In the genomic region with DNA sequence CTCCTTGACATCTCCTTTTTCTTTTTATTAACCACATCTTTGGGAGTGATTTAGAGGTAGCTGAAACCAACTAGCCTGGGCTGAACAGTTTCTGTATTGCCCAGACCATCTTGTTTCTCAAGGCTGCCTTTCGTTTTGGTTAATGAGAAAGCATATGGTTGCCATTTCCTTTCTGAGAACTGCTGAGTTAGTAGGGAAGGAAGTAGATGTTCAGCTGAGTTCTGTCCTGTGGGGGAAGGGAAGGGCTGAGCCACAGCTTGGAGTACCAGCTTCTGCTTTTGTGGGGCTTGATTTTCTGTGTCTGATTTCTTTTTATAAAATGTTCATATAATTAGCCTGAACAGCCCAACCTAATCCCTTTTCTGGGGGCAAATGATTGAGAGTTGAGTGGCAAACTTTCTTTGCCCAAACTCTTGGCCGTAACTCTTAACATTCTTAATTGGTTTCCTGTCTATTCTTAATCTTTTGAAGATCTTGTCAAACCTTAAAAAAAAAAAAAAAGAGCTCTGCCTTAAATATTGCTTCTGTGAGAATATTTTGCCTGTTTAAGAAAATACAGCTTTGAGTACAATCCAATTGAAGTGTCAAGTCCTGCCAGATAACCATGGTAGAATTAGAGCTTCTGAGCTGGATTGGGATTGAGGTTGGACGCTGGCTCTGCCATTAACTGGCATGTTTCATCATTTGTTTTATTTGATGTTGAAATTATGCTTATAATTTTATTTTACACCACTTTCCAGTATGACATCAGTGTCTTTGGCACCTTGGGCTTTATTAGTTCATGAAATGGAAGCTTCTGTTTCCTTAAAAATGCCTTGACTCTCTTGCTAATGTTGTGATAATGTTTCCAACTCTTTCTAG, we compare ENCODE assay signal across 8 cellular contexts.
DNase-seq lines count a peak whose midpoint lies in the region; ATAC-seq lines count a peak whose summit lies in the region.

No MANE protein-coding gene starts in this region.

- no peaks in the 10 kb centered on the region for H3K36me3 ChIP-seq in rectal smooth muscle tissue (ENCODE audit: control insufficient read depth, insufficient read depth, low read length)

- no peak overlapping the region for H3K9ac ChIP-seq in rectal smooth muscle tissue (ENCODE audit: low read length)

- no peaks in the 10 kb centered on the region for H3K27me3 ChIP-seq in rectal smooth muscle tissue (ENCODE audit: control insufficient read depth, insufficient read depth, low read length)

- DNase-seq in CD1c-positive myeloid dendritic cell (ENCODE audit: extremely low spot score) (peak; percentile 92), epithelial cell of prostate (ENCODE audit: low read depth, low spot score) (no peak), NCI-H524 treated with DMSO at 0.1 percent for 48 hours (lab: John Stamatoyannopoulos, UW) (no peak), AG08396 (ENCODE audit: low spot score) (no peak)
- peak; percentile 67 to 68 for DNase-seq in activated CD4-positive, alpha-beta T cell treated with anti-CD3 and anti-CD28 coated beads for 4 hours

- H3K27ac ChIP-seq in epithelial cell of prostate = peak overlapping the region; percentile 0
- peak overlapping the region; percentile 88 for H3K27ac ChIP-seq in rectal smooth muscle tissue (ENCODE audit: low read depth, low read length)

- no peak overlapping the region for H3K4me3 ChIP-seq in rectal smooth muscle tissue (ENCODE audit: low read length)

- ATAC-seq in GM19468 (IDR thresholded peaks at IDR 0.05; ENCODE audit: extremely low read depth, unreplicated experiment) = peak; percentile 66
- ATAC-seq in HG03558 (IDR thresholded peaks at IDR 0.05; ENCODE audit: extremely low read depth, unreplicated experiment) = peak; percentile 62

- H3K4me1 ChIP-seq in rectal smooth muscle tissue (ENCODE audit: control insufficient read depth, insufficient read depth, low read length) = peaks cover 3% of the 10 kb centered on the region

Comparison
In these comparisons a context has a peak if more than half of its experiments do, and no peak if none do; other contexts are left out.
1. DNase-seq: peak in CD1c-positive myeloid dendritic cell (single experiment) and activated CD4-positive, alpha-beta T cell treated with anti-CD3 and anti-CD28 coated beads for 4 hours (2 of 2); none in epithelial cell of prostate (single experiment), NCI-H524 treated with DMSO at 0.1 percent for 48 hours (single experiment) and AG08396 (single experiment).